Comparison of ENCODE assay signal across 28 cellular contexts in genomic region chr3:65569129-65569528, GRCh38.
"Had no signal": no experiment of that assay in that cellular context is flagged by ENCODE, and none has a peak within 500 bp of the region (broad histone marks: within the 10 kb centered on the region; RNA-seq: fewer than 3 reads in every experiment).

No MANE protein-coding gene starts in this region.

- H3K36me3 ChIP-seq: adrenal gland, colonic mucosa, esophagus squamous epithelium, gastroesophageal sphincter had no signal

- DNase-seq: activated CD4-positive, alpha-beta memory T cell treated with anti-CD3 and anti-CD28 coated beads for 36 hours; activated CD4-positive, alpha-beta T cell treated with anti-CD3 and anti-CD28 coated beads for 36 hours; activated CD4-positive, alpha-beta T cell treated with anti-CD3 and anti-CD28 coated beads, Interleukin-2, amount 10 ng/mL, durations not matched to agents 24 days and 14 days; activated CD4-positive, CD25-positive, alpha-beta regulatory T cell; activated CD4-positive, CD25-positive, alpha-beta regulatory T cell treated with anti-CD3 and anti-CD28 coated beads, Interleukin-2, amount 50 U/mL, for 72 hours; activated CD8-positive, alpha-beta memory T cell treated with anti-CD3 and anti-CD28 coated beads, Interleukin-2, amount 10 ng/mL, durations not matched to agents 7 days and 5 days; activated CD8-positive, alpha-beta memory T cell treated with anti-CD3 and anti-CD28 coated beads, Interleukin-2, amount 50 U/mL, for 4 hours; activated CD8-positive, alpha-beta T cell treated with anti-CD3 and anti-CD28 coated beads, Interleukin-2, amount 10 ng/mL, durations not matched to agents 7 days and 5 days; activated gamma-delta T cell; activated naive CD4-positive, alpha-beta T cell; activated naive CD4-positive, alpha-beta T cell treated with anti-CD3 and anti-CD28 coated beads, Interleukin-2, amount 10 ng/mL, durations not matched to agents 7 days and 5 days; activated T-cell treated with anti-CD3 and anti-CD28 coated beads, Interleukin-2, amount 50 U/mL, for 1 hour; activated T-cell treated with anti-CD3 and anti-CD28 coated beads, Interleukin-2, amount 50 U/mL, for 48 hours; adrenal gland; amygdala; aorta; body of pancreas; central memory CD4-positive, alpha-beta T cell; cerebellar nuclear complex; colonic mucosa; effector CD8-positive, alpha-beta T cell; esophagus squamous epithelium; foreskin melanocyte; T-helper 2 cell had no signal

- H3K9me3 ChIP-seq: body of pancreas, colonic mucosa, esophagus squamous epithelium, gastroesophageal sphincter had no signal

- H3K4me1 ChIP-seq: colonic mucosa, esophagus squamous epithelium had no signal

- H3K4me3 ChIP-seq: adrenal gland, body of pancreas, colonic mucosa, esophagus squamous epithelium, gastroesophageal sphincter had no signal

- ATAC-seq: activated CD4-positive, alpha-beta T cell treated with anti-CD3 and anti-CD28 coated beads for 36 hours; activated CD8-positive, alpha-beta memory T cell treated with anti-CD3 and anti-CD28 coated beads, Interleukin-2, amount 10 ng/mL, durations not matched to agents 7 days and 5 days; activated CD8-positive, alpha-beta T cell treated with anti-CD3 and anti-CD28 coated beads, Interleukin-2, amount 10 ng/mL, durations not matched to agents 7 days and 5 days; body of pancreas; gastroesophageal sphincter had no signal

- H3K27me3 ChIP-seq: adrenal gland, body of pancreas, colonic mucosa, esophagus squamous epithelium, gastroesophageal sphincter had no signal

- FAIRE-seq: endometrium, endothelial cell of umbilical vein had no signal

- H3K27ac ChIP-seq: adrenal gland, body of pancreas, colonic mucosa, epithelial cell of prostate, esophagus squamous epithelium, gastroesophageal sphincter had no signal
